ENCODE assay signal across 18 cellular contexts in the genomic region with DNA sequence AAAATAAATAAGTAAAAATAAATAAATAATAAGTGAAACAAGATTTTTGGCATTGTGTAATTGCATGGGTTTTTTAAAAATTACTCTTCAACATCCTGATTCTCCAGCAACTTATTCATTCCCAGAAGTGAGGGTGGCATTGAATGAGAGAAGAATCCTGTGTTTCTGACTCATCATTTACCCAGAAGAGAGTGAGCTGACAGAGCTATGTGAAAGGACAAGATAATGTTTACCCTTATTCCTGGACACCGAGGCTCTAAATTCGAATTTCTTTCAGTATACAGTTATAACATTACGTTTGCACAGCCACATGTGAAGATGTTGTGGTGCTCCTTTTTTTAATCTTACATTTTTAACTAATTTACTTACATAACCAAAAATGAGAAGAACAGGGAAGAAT. TPM values are rescaled to one million over a fixed set of nuclear protein-coding genes. Genes with fewer than 3 reads are reported as not detected.
DNase-seq lines count a peak whose midpoint lies in the region; FAIRE-seq and TF ChIP-seq lines count a peak whose summit lies in the region.
"Had no signal": no experiment of that assay in that cellular context is flagged by ENCODE, and none has a peak within 500 bp of the region (broad histone marks: within the 10 kb centered on the region; RNA-seq: fewer than 3 reads in every experiment).

No MANE protein-coding gene starts in this region.

- no peaks in the 10 kb centered on the region for H3K36me3 ChIP-seq in ACC112 (ENCODE audit: insufficient read depth, low read length)
- no peaks in the 10 kb centered on the region for H3K36me3 ChIP-seq in bronchial epithelial cell (ENCODE audit: control insufficient read depth, insufficient read depth, low read length)
- H3K36me3 ChIP-seq: tibial artery had no signal

- no peaks in the 10 kb centered on the region for H3K27me3 ChIP-seq in ACC112 (ENCODE audit: insufficient read depth, low read length)
- no peaks in the 10 kb centered on the region for H3K27me3 ChIP-seq in bronchial epithelial cell (ENCODE audit: control insufficient read depth, insufficient read depth, low read length)
- H3K27me3 ChIP-seq: tibial artery had no signal

- FAIRE-seq in bronchial epithelial cell (lab: Jason Lieb, UNC), result no peak
- FAIRE-seq: keratinocyte had no signal

- H3K4me1 ChIP-seq in ACC112 (ENCODE audit: control insufficient read depth, insufficient read depth, low read length, unreplicated experiment), result peaks cover 21% of the 10 kb centered on the region
- H3K4me1 ChIP-seq: Caco-2, tibial artery had no signal

- H3K27ac ChIP-seq in ACC112 (ENCODE audit: low read depth, low read length) (peak overlapping the region; percentile 23; the same call in 1 of the 2 replicates), coronary artery (no peak overlapping the region)
- H3K27ac ChIP-seq: tibial artery had no signal

- TF ChIP-seq CTCF in bronchial epithelial cell (IDR thresholded peaks at IDR 0.05; ENCODE audit: insufficient read depth, low read length, severe bottlenecking) (no peak), coronary artery (IDR thresholded peaks at IDR 0.05) (no peak)

- H2AFZ ChIP-seq in ACC112 (ENCODE audit: low read length, unreplicated experiment), result no peak overlapping the region

- no peaks in the 10 kb centered on the region for H3K79me2 ChIP-seq in ACC112 (ENCODE audit: control insufficient read depth, insufficient read depth, low read length, unreplicated experiment)

- H3K4me3 ChIP-seq in ACC112 (ENCODE audit: low read depth, low read length) (no peak overlapping the region), bronchial epithelial cell (ENCODE audit: low read depth, low read length) (no peak overlapping the region), coronary artery (no peak overlapping the region)
- H3K4me3 ChIP-seq: tibial artery had no signal

- DNase-seq in HS-5 (ENCODE audit: low read depth) (peak; percentile 66), bronchial epithelial cell (ENCODE audit: low read depth) (peak; percentile 49), kidney glomerular epithelial cell (lab: John Stamatoyannopoulos, UW) (peak; percentile 50), NCI-H510A (lab: John Stamatoyannopoulos, UW) (no peak), SW 1271 (lab: John Stamatoyannopoulos, UW) (no peak), NCI-H1694 treated with DMSO at 0.1 percent for 48 hours (lab: John Stamatoyannopoulos, UW) (no peak), coronary artery (ENCODE audit: low spot score) (no peak)
- DNase-seq: activated CD4-positive, alpha-beta T cell treated with anti-CD3 and anti-CD28 coated beads, Interleukin-2, amount 10 ng/mL, durations not matched to agents 7 days and 5 days; activated naive CD4-positive, alpha-beta T cell treated with anti-CD3 and anti-CD28 coated beads, Interleukin-2, amount 50 U/mL, for 16 hours; activated T-cell treated with anti-CD3 and anti-CD28 coated beads for 4 hours; Caco-2; central memory CD4-positive, alpha-beta T cell; GF-D8; KG1; NCI-H345; tibial artery had no signal

RNA-seq across cellular contexts. Expression of a gene that starts 36.4 kb away (rescaled TPM):
- 5.8 and 8.2 TPM in 2 replicates for total RNA-seq in bronchial epithelial cell

Comparison
In these comparisons a context has a peak if more than half of its experiments do, and no peak if none do; other contexts are left out.
1. DNase-seq: peak in HS-5 (single experiment), bronchial epithelial cell (single experiment) and kidney glomerular epithelial cell (single experiment); none in NCI-H510A (single experiment), SW 1271 (0 of 2), NCI-H1694 treated with DMSO at 0.1 percent for 48 hours (single experiment) and coronary artery (single experiment).